In the genomic region with DNA sequence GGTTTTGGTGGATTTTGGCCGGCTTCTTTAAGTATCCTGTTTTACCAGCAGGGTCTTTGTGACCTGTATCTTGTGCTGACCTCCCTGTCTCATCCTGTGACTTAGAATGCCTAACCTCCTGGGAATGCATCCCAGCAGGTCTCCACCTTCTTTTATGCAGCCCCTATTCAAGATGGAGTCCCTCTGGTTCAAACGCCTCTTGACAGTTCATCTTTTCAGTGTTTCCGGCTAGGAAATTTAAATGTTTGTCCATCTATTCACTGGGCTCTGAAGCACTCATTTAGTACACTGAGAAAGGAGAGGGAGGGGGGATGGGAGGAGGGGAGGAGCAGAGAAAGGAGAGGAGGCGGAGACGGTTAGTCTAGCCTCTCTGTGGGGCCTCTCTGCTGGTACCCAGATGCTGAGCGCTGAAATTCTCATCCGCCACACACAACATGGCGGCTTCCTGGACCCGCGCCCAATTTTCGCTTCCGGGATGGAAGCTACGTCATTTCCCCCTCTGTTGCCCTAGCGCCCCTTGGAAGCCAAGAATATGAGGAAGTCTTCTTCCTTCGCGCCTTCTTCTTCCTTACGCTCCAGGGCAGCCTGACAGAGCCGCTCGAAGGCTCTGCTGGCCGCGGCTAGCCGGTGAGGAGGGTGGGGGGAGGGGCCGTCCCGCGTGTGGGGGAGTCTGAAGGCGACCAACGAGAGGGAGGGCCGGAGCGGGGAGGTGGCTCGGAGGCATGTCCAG, we compare ENCODE assay signal across 9 cellular contexts.
DNase-seq lines count a peak whose midpoint lies in the region; ATAC-seq and TF ChIP-seq lines count a peak whose summit lies in the region.
"Had no signal": no experiment of that assay in that cellular context is flagged by ENCODE, and none has a peak within 500 bp of the region (broad histone marks: within the 10 kb centered on the region; RNA-seq: fewer than 3 reads in every experiment).

No MANE protein-coding gene starts in this region.

- H3K4me3 ChIP-seq in neural cell (ENCODE audit: low read length): peak overlapping the region; percentile 83

- H3K9me3 Mint-ChIP-seq in activated T-helper 2 cell treated with anti-CD3 and anti-CD28 coated beads, Interferon-gamma antibody, Interleukin-2, Interleukin-4, amounts not matched to agents 10 μg/mL and 5 μg/mL and 100 μg/mL, durations not matched to agents 14 hours and 24 hours and 36 hours: peaks cover 13% of the 10 kb centered on the region

- ATAC-seq in HG03342 (IDR thresholded peaks at IDR 0.05; ENCODE audit: unreplicated experiment): peak; percentile 97

- H3K9ac ChIP-seq in neural cell (ENCODE audit: low read length): peak overlapping the region; percentile 83

- H3K9me2 ChIP-seq in neural cell (ENCODE audit: insufficient read depth, low read length): no peaks in the 10 kb centered on the region

- peak overlapping the region; percentile 96 for H2AFZ ChIP-seq in neural cell (ENCODE audit: low read depth, low read length)

- peak overlapping the region; percentile 74 for H3K4me3 Mint-ChIP-seq in activated T-helper 2 cell treated with anti-CD3 and anti-CD28 coated beads, Interferon-gamma antibody, Interleukin-2, Interleukin-4, amounts not matched to agents 10 μg/mL and 5 μg/mL and 100 μg/mL, durations not matched to agents 14 hours and 24 hours and 36 hours (ENCODE audit: low read depth)

- H3K36me3 ChIP-seq in neural cell (ENCODE audit: insufficient read depth, low read length): no peaks in the 10 kb centered on the region

- peaks cover 38% of the 10 kb centered on the region for H3K27me3 Mint-ChIP-seq in activated T-helper 2 cell treated with anti-CD3 and anti-CD28 coated beads, Interferon-gamma antibody, Interleukin-2, Interleukin-4, amounts not matched to agents 10 μg/mL and 5 μg/mL and 100 μg/mL, durations not matched to agents 14 hours and 24 hours and 36 hours (ENCODE audit: low read depth)

- peak; percentile 34 for TF ChIP-seq RAD21 in neural cell (conservative IDR thresholded peaks at IDR 0.05)

- H4K20me1 ChIP-seq in neural cell (ENCODE audit: insufficient read depth): no peaks in the 10 kb centered on the region

- peaks cover 10% of the 10 kb centered on the region for H3K4me1 Mint-ChIP-seq in activated T-helper 2 cell treated with anti-CD3 and anti-CD28 coated beads, Interferon-gamma antibody, Interleukin-2, Interleukin-4, amounts not matched to agents 10 μg/mL and 5 μg/mL and 100 μg/mL, durations not matched to agents 14 hours and 24 hours and 36 hours (ENCODE audit: low read depth)

- intact Hi-C loops in activated T-helper 2 cell treated with anti-CD3 and anti-CD28 coated beads, Interferon-gamma antibody, Interleukin-2, Interleukin-4, amounts not matched to agents 10 μg/mL and 5 μg/mL and 100 μg/mL, durations not matched to agents 14 hours and 24 hours and 36 hours (cut with micrococcal nuclease): no loop called here

- peak overlapping the region; percentile 89 for H3K27ac ChIP-seq in neural cell (ENCODE audit: low read length)
- H3K27ac ChIP-seq: 22Rv1 had no signal

- no peaks in the 10 kb centered on the region for H3K27me3 ChIP-seq in neural cell (ENCODE audit: insufficient read depth, low read depth, low read length)

- H3K27ac Mint-ChIP-seq in activated T-helper 2 cell treated with anti-CD3 and anti-CD28 coated beads, Interferon-gamma antibody, Interleukin-2, Interleukin-4, amounts not matched to agents 10 μg/mL and 5 μg/mL and 100 μg/mL, durations not matched to agents 14 hours and 24 hours and 36 hours: peak overlapping the region; percentile 64

- no peaks in the 10 kb centered on the region for H3F3A ChIP-seq in neural cell (ENCODE audit: insufficient read depth, low read length, poor library complexity, severe bottlenecking)

- H3K36me3 Mint-ChIP-seq in activated T-helper 2 cell treated with anti-CD3 and anti-CD28 coated beads, Interferon-gamma antibody, Interleukin-2, Interleukin-4, amounts not matched to agents 10 μg/mL and 5 μg/mL and 100 μg/mL, durations not matched to agents 14 hours and 24 hours and 36 hours (ENCODE audit: low read depth): peaks cover 4% of the 10 kb centered on the region

- H3K4me2 ChIP-seq in neural cell (ENCODE audit: low read length): peak overlapping the region; percentile 76

- H3K79me2 ChIP-seq in neural cell (replicated peaks; ENCODE audit: insufficient read depth, low read length): peaks cover 4% of the 10 kb centered on the region

- DNase-seq in SIG-M5 treated with dmso at 0.1 percent for 504 hours (lab: John Stamatoyannopoulos, UW; ENCODE audit: unreplicated experiment): peak; percentile 52
- DNase-seq in SIG-M5 (lab: John Stamatoyannopoulos, UW): no peak
- peak; percentile 37 for DNase-seq in NCI-H82 treated with DMSO at 0.1 percent for 48 hours (lab: John Stamatoyannopoulos, UW; ENCODE audit: unreplicated experiment)
- DNase-seq in activated T-helper 2 cell treated with anti-CD3 and anti-CD28 coated beads, Interferon-gamma antibody, Interleukin-2, Interleukin-4, amounts not matched to agents 10 μg/mL and 5 μg/mL and 100 μg/mL, durations not matched to agents 14 hours and 24 hours and 36 hours (ENCODE audit: low spot score): peak; percentile 78
- peak; percentile 55 for DNase-seq in fibroblast of the conjunctiva (ENCODE audit: low read depth)
- DNase-seq in stimulated activated naive CD4-positive, alpha-beta T cell treated with Interleukin-2 at 50 U/mL for 16 hours (lab: John Stamatoyannopoulos, UW): peak; percentile 83

- H3K9me3 ChIP-seq in neural cell (ENCODE audit: low read length): no peaks in the 10 kb centered on the region

- TF ChIP-seq EP300 in neural cell (conservative IDR thresholded peaks at IDR 0.05; ENCODE audit: poor library complexity, severe bottlenecking): peak; percentile 16

- TF ChIP-seq CTCF in neural cell (IDR thresholded peaks at IDR 0.05; ENCODE audit: poor library complexity, severe bottlenecking): peak; percentile 16

TF ChIP-seq in neural cell, 6 proteins besides CTCF, POLR2A, EP300 and RAD21:
- TF ChIP-seq MXI1 (conservative IDR thresholded peaks at IDR 0.05; ENCODE audit: poor library complexity, severe bottlenecking): peak; percentile 60
- no peak for TF ChIP-seq TAF1 (IDR thresholded peaks at IDR 0.05; ENCODE audit: low read depth)
- no peak for TF ChIP-seq EZH2 (IDR thresholded peaks at IDR 0.05; ENCODE audit: borderline replicate concordance, insufficient read depth, low read length, poor library complexity, severe bottlenecking)
- TF ChIP-seq SMC3 (conservative IDR thresholded peaks at IDR 0.05; ENCODE audit: poor library complexity): peak; percentile 24
- TF ChIP-seq POLR2AphosphoS5 (IDR thresholded peaks at IDR 0.05): peak; percentile 99
- TF ChIP-seq, protein P1, sequence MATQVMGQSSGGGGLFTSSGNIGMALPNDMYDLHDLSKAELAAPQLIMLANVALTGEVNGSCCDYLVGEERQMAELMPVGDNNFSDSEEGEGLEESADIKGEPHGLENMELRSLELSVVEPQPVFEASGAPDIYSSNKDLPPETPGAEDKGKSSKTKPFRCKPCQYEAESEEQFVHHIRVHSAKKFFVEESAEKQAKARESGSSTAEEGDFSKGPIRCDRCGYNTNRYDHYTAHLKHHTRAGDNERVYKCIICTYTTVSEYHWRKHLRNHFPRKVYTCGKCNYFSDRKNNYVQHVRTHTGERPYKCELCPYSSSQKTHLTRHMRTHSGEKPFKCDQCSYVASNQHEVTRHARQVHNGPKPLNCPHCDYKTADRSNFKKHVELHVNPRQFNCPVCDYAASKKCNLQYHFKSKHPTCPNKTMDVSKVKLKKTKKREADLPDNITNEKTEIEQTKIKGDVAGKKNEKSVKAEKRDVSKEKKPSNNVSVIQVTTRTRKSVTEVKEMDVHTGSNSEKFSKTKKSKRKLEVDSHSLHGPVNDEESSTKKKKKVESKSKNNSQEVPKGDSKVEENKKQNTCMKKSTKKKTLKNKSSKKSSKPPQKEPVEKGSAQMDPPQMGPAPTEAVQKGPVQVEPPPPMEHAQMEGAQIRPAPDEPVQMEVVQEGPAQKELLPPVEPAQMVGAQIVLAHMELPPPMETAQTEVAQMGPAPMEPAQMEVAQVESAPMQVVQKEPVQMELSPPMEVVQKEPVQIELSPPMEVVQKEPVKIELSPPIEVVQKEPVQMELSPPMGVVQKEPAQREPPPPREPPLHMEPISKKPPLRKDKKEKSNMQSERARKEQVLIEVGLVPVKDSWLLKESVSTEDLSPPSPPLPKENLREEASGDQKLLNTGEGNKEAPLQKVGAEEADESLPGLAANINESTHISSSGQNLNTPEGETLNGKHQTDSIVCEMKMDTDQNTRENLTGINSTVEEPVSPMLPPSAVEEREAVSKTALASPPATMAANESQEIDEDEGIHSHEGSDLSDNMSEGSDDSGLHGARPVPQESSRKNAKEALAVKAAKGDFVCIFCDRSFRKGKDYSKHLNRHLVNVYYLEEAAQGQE (IDR thresholded peaks at IDR 0.05; ENCODE audit: borderline replicate concordance): no peak
